Comparison of ENCODE assay signal across 16 cellular contexts in genomic region chr21:45264146-45264918, GRCh38. TPM values are rescaled to one million over a fixed set of nuclear protein-coding genes. Genes with fewer than 3 reads are reported as not detected.
A peak's percentile ranks its signal among the peaks of the same experiment; 100 is the strongest.
DNase-seq lines count a peak whose midpoint lies in the region; TF ChIP-seq lines count a peak whose summit lies in the region.
"Had no signal": no experiment of that assay in that cellular context is flagged by ENCODE, and none has a peak within 500 bp of the region (broad histone marks: within the 10 kb centered on the region; RNA-seq: fewer than 3 reads in every experiment).

No MANE protein-coding gene starts in this region.

- H3K4me3 Mint-ChIP-seq in activated CD4-positive, alpha-beta memory T cell treated with anti-CD3 and anti-CD28 coated beads, Interleukin-2, amount 10 ng/mL, durations not matched to agents 7 days and 5 days, result no peak overlapping the region
- H3K4me3 Mint-ChIP-seq in activated CD4-positive, alpha-beta memory T cell treated with anti-CD3 and anti-CD28 coated beads for 36 hours, result no peak overlapping the region
- H3K4me3 Mint-ChIP-seq in osteocyte (ENCODE audit: unreplicated experiment) (no peak overlapping the region), chondrocyte (ENCODE audit: unreplicated experiment) (no peak overlapping the region)
- no peak overlapping the region for H3K4me3 Mint-ChIP-seq in T-helper 2 cell treated with Interferon-gamma antibody and Interleukin-4, amounts not matched to agents 5 μg/mL and 100 μg/mL, for 36 hours
- H3K4me3 Mint-ChIP-seq: activated CD8-positive, alpha-beta T cell treated with anti-CD3 and anti-CD28 coated beads for 36 hours; IgD-negative memory B cell; T-helper 1 cell treated with Interleukin-12 subunit alpha and Interleukin-12 subunit beta and Interleukin-4 antibody, amounts not matched to agents 30 μg/mL and 1 μg/mL, for 36 hours had no signal

- H3K27ac Mint-ChIP-seq in activated CD4-positive, alpha-beta memory T cell treated with anti-CD3 and anti-CD28 coated beads, Interleukin-2, amount 10 ng/mL, durations not matched to agents 7 days and 5 days, result no peak overlapping the region
- H3K27ac Mint-ChIP-seq in activated CD4-positive, alpha-beta memory T cell treated with anti-CD3 and anti-CD28 coated beads for 36 hours, result no peak overlapping the region
- no peak overlapping the region for H3K27ac Mint-ChIP-seq in osteocyte (ENCODE audit: unreplicated experiment)
- no peak overlapping the region for H3K27ac Mint-ChIP-seq in chondrocyte (ENCODE audit: unreplicated experiment)
- no peak overlapping the region for H3K27ac Mint-ChIP-seq in T-helper 2 cell treated with Interferon-gamma antibody and Interleukin-4, amounts not matched to agents 5 μg/mL and 100 μg/mL, for 36 hours
- H3K27ac Mint-ChIP-seq: activated CD8-positive, alpha-beta T cell treated with anti-CD3 and anti-CD28 coated beads for 36 hours; activated T-helper 2 cell treated with anti-CD3 and anti-CD28 coated beads, Interferon-gamma antibody, Interleukin-2, Interleukin-4, amounts not matched to agents 10 μg/mL and 5 μg/mL and 100 μg/mL, durations not matched to agents 14 hours and 24 hours and 36 hours; IgD-negative memory B cell; T-helper 1 cell treated with Interleukin-12 subunit alpha and Interleukin-12 subunit beta and Interleukin-4 antibody, amounts not matched to agents 30 μg/mL and 1 μg/mL, for 36 hours had no signal

- intact Hi-C loops in activated CD4-positive, alpha-beta memory T cell treated with anti-CD3 and anti-CD28 coated beads for 36 hours (cut with micrococcal nuclease), result no loop called here

- TF ChIP-seq CTCF in osteocyte (IDR thresholded peaks at IDR 0.05), result no peak
- no peak for TF ChIP-seq CTCF in chondrocyte (IDR thresholded peaks at IDR 0.05)

- peaks cover 30% of the 10 kb centered on the region for H3K4me1 Mint-ChIP-seq in activated CD4-positive, alpha-beta memory T cell treated with anti-CD3 and anti-CD28 coated beads, Interleukin-2, amount 10 ng/mL, durations not matched to agents 7 days and 5 days
- H3K4me1 Mint-ChIP-seq in activated CD4-positive, alpha-beta memory T cell treated with anti-CD3 and anti-CD28 coated beads for 36 hours (ENCODE audit: low read depth), result peaks cover 18% of the 10 kb centered on the region
- H3K4me1 Mint-ChIP-seq in osteocyte (ENCODE audit: unreplicated experiment) (peaks cover 3% of the 10 kb centered on the region), chondrocyte (ENCODE audit: low read depth) (peaks cover 9% of the 10 kb centered on the region)
- peaks cover 14% of the 10 kb centered on the region for H3K4me1 Mint-ChIP-seq in T-helper 2 cell treated with Interferon-gamma antibody and Interleukin-4, amounts not matched to agents 5 μg/mL and 100 μg/mL, for 36 hours (ENCODE audit: low read depth)

- H3K27me3 Mint-ChIP-seq in activated CD4-positive, alpha-beta memory T cell treated with anti-CD3 and anti-CD28 coated beads, Interleukin-2, amount 10 ng/mL, durations not matched to agents 7 days and 5 days, result peaks cover 2% of the 10 kb centered on the region
- H3K27me3 Mint-ChIP-seq in activated CD4-positive, alpha-beta memory T cell treated with anti-CD3 and anti-CD28 coated beads for 36 hours, result no peaks in the 10 kb centered on the region
- no peaks in the 10 kb centered on the region for H3K27me3 Mint-ChIP-seq in osteocyte (ENCODE audit: unreplicated experiment)
- no peaks in the 10 kb centered on the region for H3K27me3 Mint-ChIP-seq in chondrocyte (ENCODE audit: low read depth)
- no peaks in the 10 kb centered on the region for H3K27me3 Mint-ChIP-seq in T-helper 2 cell treated with Interferon-gamma antibody and Interleukin-4, amounts not matched to agents 5 μg/mL and 100 μg/mL, for 36 hours (ENCODE audit: low read depth)
- H3K27me3 Mint-ChIP-seq: activated CD8-positive, alpha-beta T cell treated with anti-CD3 and anti-CD28 coated beads for 36 hours; IgD-negative memory B cell had no signal

- H3K36me3 Mint-ChIP-seq in activated CD4-positive, alpha-beta memory T cell treated with anti-CD3 and anti-CD28 coated beads, Interleukin-2, amount 10 ng/mL, durations not matched to agents 7 days and 5 days (ENCODE audit: low read depth), result peaks cover 49% of the 10 kb centered on the region
- peaks cover 25% of the 10 kb centered on the region for H3K36me3 Mint-ChIP-seq in activated CD4-positive, alpha-beta memory T cell treated with anti-CD3 and anti-CD28 coated beads for 36 hours
- H3K36me3 Mint-ChIP-seq in osteocyte (ENCODE audit: unreplicated experiment) (peaks cover 37% of the 10 kb centered on the region), chondrocyte (ENCODE audit: low read depth) (peaks cover 38% of the 10 kb centered on the region)
- peaks cover 25% of the 10 kb centered on the region for H3K36me3 Mint-ChIP-seq in T-helper 2 cell treated with Interferon-gamma antibody and Interleukin-4, amounts not matched to agents 5 μg/mL and 100 μg/mL, for 36 hours (ENCODE audit: low read depth)

- CTCF ChIA-PET in activated CD4-positive, alpha-beta memory T cell treated with anti-CD3 and anti-CD28 coated beads, Interleukin-2, amount 10 ng/mL, durations not matched to agents 7 days and 5 days (lab: Charles Lee), result interaction anchor here (1.1 kb wide), 1 partner anchor 126 kb away, joined by 6 read pairs; no protein-coding TSS in a partner anchor
- CTCF ChIA-PET in activated CD4-positive, alpha-beta memory T cell treated with anti-CD3 and anti-CD28 coated beads for 36 hours (lab: Charles Lee), result interaction anchor here (1.1 kb wide), 1 partner anchor 26 kb away, joined by 3 read pairs; no protein-coding TSS in a partner anchor

- POLR2A ChIA-PET in activated CD4-positive, alpha-beta memory T cell treated with anti-CD3 and anti-CD28 coated beads, Interleukin-2, amount 10 ng/mL, durations not matched to agents 7 days and 5 days (lab: Charles Lee), result no interaction called here
- POLR2A ChIA-PET in activated CD4-positive, alpha-beta memory T cell treated with anti-CD3 and anti-CD28 coated beads for 36 hours (lab: Charles Lee), result no interaction called here

- peak; percentile 5 for DNase-seq in activated CD4-positive, alpha-beta memory T cell treated with anti-CD3 and anti-CD28 coated beads, Interleukin-2, amount 10 ng/mL, durations not matched to agents 7 days and 5 days
- no peak for DNase-seq in activated CD4-positive, alpha-beta memory T cell treated with anti-CD3 and anti-CD28 coated beads for 36 hours
- DNase-seq in Daoy (ENCODE audit: low read depth) (peak; percentile 0), ecto neural progenitor cell (ENCODE audit: low spot score) (peak; percentile 18), osteocyte (ENCODE audit: extremely low spot score, unreplicated experiment) (peak; percentile 68), NCI-H146 (lab: John Stamatoyannopoulos, UW) (no peak), chondrocyte (ENCODE audit: low spot score) (no peak)
- no peak for DNase-seq in T-helper 2 cell treated with Interferon-gamma antibody and Interleukin-4, amounts not matched to agents 5 μg/mL and 100 μg/mL, for 36 hours (ENCODE audit: low spot score)
- DNase-seq: activated CD8-positive, alpha-beta T cell treated with anti-CD3 and anti-CD28 coated beads for 36 hours; body of pancreas; NCI-H1694 treated with DMSO at 0.1 percent for 48 hours; NCI-H748 treated with DMSO at 0.1 percent for 48 hours; SIG-M5 had no signal

- peaks cover 8% of the 10 kb centered on the region for H3K9me3 Mint-ChIP-seq in activated CD4-positive, alpha-beta memory T cell treated with anti-CD3 and anti-CD28 coated beads, Interleukin-2, amount 10 ng/mL, durations not matched to agents 7 days and 5 days
- no peaks in the 10 kb centered on the region for H3K9me3 Mint-ChIP-seq in activated CD4-positive, alpha-beta memory T cell treated with anti-CD3 and anti-CD28 coated beads for 36 hours
- no peaks in the 10 kb centered on the region for H3K9me3 Mint-ChIP-seq in osteocyte (ENCODE audit: unreplicated experiment)
- no peaks in the 10 kb centered on the region for H3K9me3 Mint-ChIP-seq in chondrocyte (ENCODE audit: low read depth)
- no peaks in the 10 kb centered on the region for H3K9me3 Mint-ChIP-seq in T-helper 2 cell treated with Interferon-gamma antibody and Interleukin-4, amounts not matched to agents 5 μg/mL and 100 μg/mL, for 36 hours
- H3K9me3 Mint-ChIP-seq: activated CD8-positive, alpha-beta T cell treated with anti-CD3 and anti-CD28 coated beads for 36 hours; activated T-helper 2 cell treated with anti-CD3 and anti-CD28 coated beads, Interferon-gamma antibody, Interleukin-2, Interleukin-4, amounts not matched to agents 10 μg/mL and 5 μg/mL and 100 μg/mL, durations not matched to agents 14 hours and 24 hours and 36 hours; IgD-negative memory B cell; T-helper 1 cell treated with Interleukin-12 subunit alpha and Interleukin-12 subunit beta and Interleukin-4 antibody, amounts not matched to agents 30 μg/mL and 1 μg/mL, for 36 hours had no signal

RNA-seq across cellular contexts. Expression of gene POFUT2, which starts 23.4 kb away (rescaled TPM):
- total RNA-seq in activated CD4-positive, alpha-beta memory T cell treated with anti-CD3 and anti-CD28 coated beads, Interleukin-2, amount 10 ng/mL, durations not matched to agents 7 days and 5 days, result 10 to 100 TPM; 23.5 to 25.1 TPM
- 10 to 100 TPM; 14.3 TPM for total RNA-seq in activated CD4-positive, alpha-beta memory T cell treated with anti-CD3 and anti-CD28 coated beads for 36 hours
- total RNA-seq in Daoy (2014; rRNA removed; shearing (Covaris generic)), result 22.6 and 27.3 TPM in 2 replicates
- total RNA-seq in osteocyte (62.7 and 63.7 TPM in 2 replicates), chondrocyte (59.9 to 73.6 TPM (median 72.4 TPM) in 3 replicates)

Comparison
In these comparisons a context has a peak if more than half of its experiments do, and no peak if none do; other contexts are left out.
1. DNase-seq: peak in activated CD4-positive, alpha-beta memory T cell treated with anti-CD3 and anti-CD28 coated beads, Interleukin-2, amount 10 ng/mL, durations not matched to agents 7 days and 5 days (single experiment), Daoy (single experiment), ecto neural progenitor cell (single experiment) and osteocyte (single experiment); none in activated CD4-positive, alpha-beta memory T cell treated with anti-CD3 and anti-CD28 coated beads for 36 hours (single experiment), NCI-H146 (single experiment), chondrocyte (single experiment) and T-helper 2 cell treated with Interferon-gamma antibody and Interleukin-4, amounts not matched to agents 5 μg/mL and 100 μg/mL, for 36 hours (single experiment).